In the genomic region with DNA sequence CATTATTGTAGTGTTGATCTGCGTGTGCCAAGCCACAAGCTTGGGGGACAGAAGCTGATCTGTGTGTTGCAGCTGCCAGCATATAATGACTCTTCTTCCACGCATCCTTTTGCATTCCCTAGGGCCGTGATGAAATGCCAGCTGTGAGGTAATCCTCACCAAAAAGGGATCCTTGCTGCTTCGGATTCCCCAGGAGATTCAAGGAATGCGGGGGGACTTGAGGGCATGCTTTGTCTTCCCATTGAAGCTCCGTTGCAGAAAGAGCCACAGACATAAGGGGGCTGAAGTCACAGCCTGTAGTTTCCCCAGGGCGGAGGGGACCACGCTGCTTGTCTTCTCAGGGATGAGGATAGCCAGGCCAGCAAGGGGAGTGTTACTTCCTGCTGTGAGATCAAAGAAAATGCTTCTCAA, we compare ENCODE assay signal across 20 cellular contexts.
DNase-seq lines count a peak whose midpoint lies in the region; TF ChIP-seq lines count a peak whose summit lies in the region.
"Had no signal": no experiment of that assay in that cellular context is flagged by ENCODE, and none has a peak within 500 bp of the region (broad histone marks: within the 10 kb centered on the region; RNA-seq: fewer than 3 reads in every experiment).

No MANE protein-coding gene starts in this region.

- H3K4me1 Mint-ChIP-seq in type B pancreatic cell (ENCODE audit: unreplicated experiment), result peaks cover 36% of the 10 kb centered on the region
- H3K4me1 Mint-ChIP-seq: stimulated activated memory B cell treated with anti-CD40 and anti-IgM and Interleukin-4, amounts not matched to agents 10 μg/mL and 1 μg/mL and 100 μg/mL, for 72 hours had no signal

- no peak for TF ChIP-seq CTCF in astrocyte of the cerebellum (IDR thresholded peaks at IDR 0.05; ENCODE audit: low read depth, low read length, missing control alignments)
- TF ChIP-seq CTCF in type B pancreatic cell (conservative IDR thresholded peaks at IDR 0.05), result no peak
- TF ChIP-seq CTCF in vagina (IDR thresholded peaks at IDR 0.05), result no peak

- DNase-seq in NCI-H2227 (lab: John Stamatoyannopoulos, UW; ENCODE audit: unreplicated experiment) (peak; percentile 38), NCI-H2227 treated with DMSO at 0.1 percent for 48 hours (lab: John Stamatoyannopoulos, UW) (no peak), astrocyte of the cerebellum (ENCODE audit: low read depth) (peak; percentile 11), left kidney (ENCODE audit: low read depth, low spot score) (peak; percentile 69), type B pancreatic cell (ENCODE audit: extremely low spot score, unreplicated experiment) (no peak), vagina (ENCODE audit: extremely low spot score in 2 of 2) (no peak), NCI-H187 (lab: John Stamatoyannopoulos, UW) (no peak), superior temporal gyrus (ENCODE audit: extremely low spot score) (no peak)
- DNase-seq: activated CD4-positive, alpha-beta T cell treated with anti-CD3 and anti-CD28 coated beads for 1 hour; activated CD8-positive, alpha-beta memory T cell treated with anti-CD3 and anti-CD28 coated beads, Interleukin-2, amount 10 ng/mL, durations not matched to agents 7 days and 5 days; C1 segment of cervical spinal cord; hippocampal formation; left cardiac atrium; NCI-H146; NCI-H510A had no signal

- no peaks in the 10 kb centered on the region for H3K9me3 ChIP-seq in vagina
- H3K9me3 ChIP-seq: SJSA1, tibial nerve had no signal

- peaks cover 37% of the 10 kb centered on the region for H3K27me3 Mint-ChIP-seq in type B pancreatic cell
- H3K27me3 Mint-ChIP-seq: activated CD8-positive, alpha-beta memory T cell treated with anti-CD3 and anti-CD28 coated beads, Interleukin-2, amount 10 ng/mL, durations not matched to agents 7 days and 5 days; stimulated activated memory B cell treated with anti-CD40 and anti-IgM and Interleukin-4, amounts not matched to agents 10 μg/mL and 1 μg/mL and 100 μg/mL, for 72 hours had no signal

- H3K36me3 Mint-ChIP-seq in type B pancreatic cell, result no peaks in the 10 kb centered on the region
- H3K36me3 Mint-ChIP-seq: activated CD8-positive, alpha-beta memory T cell treated with anti-CD3 and anti-CD28 coated beads, Interleukin-2, amount 10 ng/mL, durations not matched to agents 7 days and 5 days; stimulated activated memory B cell treated with anti-CD40 and anti-IgM and Interleukin-4, amounts not matched to agents 10 μg/mL and 1 μg/mL and 100 μg/mL, for 72 hours had no signal

- no peak overlapping the region for H3K27ac ChIP-seq in vagina
- H3K27ac ChIP-seq: 22Rv1, SJSA1, tibial nerve had no signal

- H3K27ac Mint-ChIP-seq in type B pancreatic cell, result peak overlapping the region; percentile 15
- H3K27ac Mint-ChIP-seq: activated CD8-positive, alpha-beta memory T cell treated with anti-CD3 and anti-CD28 coated beads, Interleukin-2, amount 10 ng/mL, durations not matched to agents 7 days and 5 days; stimulated activated memory B cell treated with anti-CD40 and anti-IgM and Interleukin-4, amounts not matched to agents 10 μg/mL and 1 μg/mL and 100 μg/mL, for 72 hours had no signal

- no peaks in the 10 kb centered on the region for H3K9me3 Mint-ChIP-seq in type B pancreatic cell

- H3K4me3 ChIP-seq in astrocyte of the cerebellum (ENCODE audit: low read depth, low read length) (no peak overlapping the region), vagina (no peak overlapping the region)
- H3K4me3 ChIP-seq: SJSA1, smooth muscle cell, tibial nerve had no signal

- H3K4me1 ChIP-seq in vagina, result peaks cover 21% of the 10 kb centered on the region

- H3K36me3 ChIP-seq in vagina, result no peaks in the 10 kb centered on the region
- H3K36me3 ChIP-seq: SJSA1, tibial nerve had no signal

- in situ Hi-C loops in astrocyte of the cerebellum (cut with HindIII; ENCODE audit: low sequenced_read_pairs), result no loop called here

- TF ChIP-seq POLR2A in vagina (IDR thresholded peaks at IDR 0.05), result no peak

- H3K4me3 Mint-ChIP-seq in type B pancreatic cell, result peak overlapping the region; percentile 23
- H3K4me3 Mint-ChIP-seq: activated CD8-positive, alpha-beta memory T cell treated with anti-CD3 and anti-CD28 coated beads, Interleukin-2, amount 10 ng/mL, durations not matched to agents 7 days and 5 days; stimulated activated memory B cell treated with anti-CD40 and anti-IgM and Interleukin-4, amounts not matched to agents 10 μg/mL and 1 μg/mL and 100 μg/mL, for 72 hours had no signal

- intact Hi-C loops in vagina (cut with DNase I), result no loop called here

- no peaks in the 10 kb centered on the region for H3K27me3 ChIP-seq in vagina
- H3K27me3 ChIP-seq: SJSA1, tibial nerve had no signal

Comparison
In these comparisons a context has a peak if more than half of its experiments do, and no peak if none do; other contexts are left out.
1. DNase-seq: peak in NCI-H2227 (single experiment), astrocyte of the cerebellum (single experiment) and left kidney (single experiment); none in NCI-H2227 treated with DMSO at 0.1 percent for 48 hours (single experiment), type B pancreatic cell (single experiment), vagina (0 of 2), NCI-H187 (0 of 2) and superior temporal gyrus (single experiment).